ENCODE assay signal across 16 cellular contexts in the genomic region with DNA sequence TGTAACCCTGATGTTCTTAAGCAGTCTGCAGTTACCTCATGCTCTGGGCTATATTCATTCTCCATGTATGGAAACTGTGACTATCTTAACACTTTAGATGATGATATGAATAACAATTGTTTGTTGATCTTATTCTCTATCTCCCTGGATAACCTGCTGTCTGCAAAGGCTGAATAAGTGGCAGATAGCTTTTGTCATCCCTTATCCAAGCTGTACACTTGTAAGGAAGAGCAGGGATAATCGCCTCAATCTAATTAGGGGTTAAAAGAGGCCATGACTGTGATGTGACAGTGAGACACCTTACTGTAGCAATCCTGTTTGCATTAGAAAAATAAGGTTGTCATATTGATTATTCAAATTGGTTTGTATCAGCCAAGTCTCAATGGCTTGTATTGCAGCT.
A peak's percentile ranks its signal among the peaks of the same experiment; 100 is the strongest.
DNase-seq lines count a peak whose midpoint lies in the region; ATAC-seq and TF ChIP-seq lines count a peak whose summit lies in the region.
"Had no signal": no experiment of that assay in that cellular context is flagged by ENCODE, and none has a peak within 500 bp of the region (broad histone marks: within the 10 kb centered on the region; RNA-seq: fewer than 3 reads in every experiment).

No MANE protein-coding gene starts in this region.

- CTCF ChIA-PET in naive thymus-derived CD4-positive, alpha-beta T cell (lab: Charles Lee): no interaction called here

- no peaks in the 10 kb centered on the region for H3K9me3 ChIP-seq in naive thymus-derived CD4-positive, alpha-beta T cell (ENCODE audit: control insufficient read depth in 2 of 3, low read length in 3 of 3)
- H3K9me3 ChIP-seq: BLaER1, HAP-1 had no signal

- peaks cover 4% of the 10 kb centered on the region for H3K36me3 Mint-ChIP-seq in glutamatergic neuron (ENCODE audit: unreplicated experiment)
- peaks cover 17 to 66% (median 51%) of the 10 kb centered on the region in 5 donors for H3K36me3 Mint-ChIP-seq in naive thymus-derived CD4-positive, alpha-beta T cell

- peak overlapping the region; percentile 2 for H3K27ac Mint-ChIP-seq in glutamatergic neuron (ENCODE audit: unreplicated experiment)
- no peak overlapping the region for H3K27ac Mint-ChIP-seq in naive thymus-derived CD4-positive, alpha-beta T cell
- H3K27ac Mint-ChIP-seq: CD8-positive, alpha-beta memory T cell had no signal

- H3K4me1 Mint-ChIP-seq in glutamatergic neuron (ENCODE audit: low read depth, unreplicated experiment): peaks cover 11% of the 10 kb centered on the region
- peaks cover 0 to under 1% (median 0%) of the 10 kb centered on the region in 7 donors for H3K4me1 Mint-ChIP-seq in naive thymus-derived CD4-positive, alpha-beta T cell
- H3K4me1 Mint-ChIP-seq: CD8-positive, alpha-beta memory T cell had no signal

- no peak for TF ChIP-seq CTCF in glutamatergic neuron (IDR thresholded peaks at IDR 0.05; ENCODE audit: partially characterized antibody, unreplicated experiment)

- intact Hi-C loops in naive thymus-derived CD4-positive, alpha-beta T cell (cut with micrococcal nuclease): no loop called here

- no peak overlapping the region for H3K4me3 Mint-ChIP-seq in glutamatergic neuron (ENCODE audit: unreplicated experiment)
- no peak overlapping the region for H3K4me3 Mint-ChIP-seq in naive thymus-derived CD4-positive, alpha-beta T cell
- H3K4me3 Mint-ChIP-seq: CD8-positive, alpha-beta memory T cell had no signal

- POLR2A ChIA-PET in naive thymus-derived CD4-positive, alpha-beta T cell (lab: Charles Lee): no interaction called here

- peak; percentile 41 for DNase-seq in D341Med (ENCODE audit: low spot score)
- DNase-seq in NCI-H146 (lab: John Stamatoyannopoulos, UW): peak; percentile 36
- DNase-seq in SK-N-DZ (ENCODE audit: low spot score): peak; percentile 38
- no peak for DNase-seq in glutamatergic neuron
- DNase-seq in naive thymus-derived CD4-positive, alpha-beta T cell: no peak
- DNase-seq: 8988T; CD8-positive, alpha-beta memory T cell; COR-L47; DMS153; DMS79; GDM1 had no signal

- no peaks in the 10 kb centered on the region for H3K27me3 Mint-ChIP-seq in glutamatergic neuron (ENCODE audit: unreplicated experiment)
- no peaks in the 10 kb centered on the region for H3K27me3 Mint-ChIP-seq in naive thymus-derived CD4-positive, alpha-beta T cell

- no peak for ATAC-seq in GM21737 (IDR thresholded peaks at IDR 0.05; ENCODE audit: unreplicated experiment)
- ATAC-seq in naive thymus-derived CD4-positive, alpha-beta T cell: no peak
- ATAC-seq in GM19455 (IDR thresholded peaks at IDR 0.05; ENCODE audit: unreplicated experiment): no peak
- no peak for ATAC-seq in GM19023 (IDR thresholded peaks at IDR 0.05; ENCODE audit: unreplicated experiment)

- H3K27ac ChIP-seq in naive thymus-derived CD4-positive, alpha-beta T cell (ENCODE audit: low read depth, low read length): no peak overlapping the region
- H3K27ac ChIP-seq: BLaER1 had no signal

- H3K9me3 Mint-ChIP-seq in glutamatergic neuron (ENCODE audit: unreplicated experiment): no peaks in the 10 kb centered on the region
- peaks cover 0 to 22% (median 7%) of the 10 kb centered on the region in 11 donors for H3K9me3 Mint-ChIP-seq in naive thymus-derived CD4-positive, alpha-beta T cell

- no peaks in the 10 kb centered on the region for H3K4me1 ChIP-seq in naive thymus-derived CD4-positive, alpha-beta T cell (ENCODE audit: control insufficient read depth in 2 of 2, insufficient read depth in 2 of 2, low read length in 2 of 2)
- H3K4me1 ChIP-seq: BLaER1, HAP-1 had no signal

- H3K4me3 ChIP-seq in naive thymus-derived CD4-positive, alpha-beta T cell (ENCODE audit: low read length): no peak overlapping the region
- H3K4me3 ChIP-seq: BLaER1, HAP-1 had no signal

- no peaks in the 10 kb centered on the region for H3K27me3 ChIP-seq in naive thymus-derived CD4-positive, alpha-beta T cell (ENCODE audit: control insufficient read depth in 2 of 2, insufficient read depth in 2 of 2, low read length in 2 of 2)
- H3K27me3 ChIP-seq: BLaER1 had no signal

- no peaks in the 10 kb centered on the region for H3K36me3 ChIP-seq in naive thymus-derived CD4-positive, alpha-beta T cell (ENCODE audit: control insufficient read depth in 2 of 3, insufficient read depth in 3 of 3, low read length in 3 of 3)
- H3K36me3 ChIP-seq: HAP-1 had no signal

Comparison
In these comparisons a context has a peak if more than half of its experiments do, and no peak if none do; other contexts are left out.
1. DNase-seq: peak in D341Med (single experiment), NCI-H146 (single experiment) and SK-N-DZ (single experiment); none in glutamatergic neuron (single experiment) and naive thymus-derived CD4-positive, alpha-beta T cell (0 of 9).